In the genomic region with DNA sequence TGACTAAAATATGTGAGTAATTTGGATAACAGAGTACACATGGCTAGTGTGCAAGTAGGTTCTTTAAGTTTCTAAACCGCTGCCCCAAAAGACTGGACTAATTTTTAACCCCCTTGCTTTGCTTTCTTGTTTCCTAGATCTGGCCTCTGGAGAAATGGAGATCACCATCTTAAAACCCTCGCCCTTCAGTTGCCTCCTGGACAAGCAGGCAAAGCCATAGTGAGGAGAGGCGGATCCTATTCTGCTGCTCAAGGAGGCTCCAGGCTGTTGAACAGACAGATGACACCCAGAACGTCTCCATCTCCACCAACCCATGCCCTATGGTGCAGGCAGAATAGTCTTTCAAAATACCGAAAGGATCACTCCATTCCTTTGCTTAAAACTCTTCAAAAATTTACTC, we compare ENCODE assay signal across 26 cellular contexts. TPM values are rescaled to one million over a fixed set of nuclear protein-coding genes. Genes with fewer than 3 reads are reported as not detected.
"Had no signal": no experiment of that assay in that cellular context is flagged by ENCODE, and none has a peak within 500 bp of the region (broad histone marks: within the 10 kb centered on the region; RNA-seq: fewer than 3 reads in every experiment).

No MANE protein-coding gene starts in this region.

- DNase-seq: activated CD4-positive, alpha-beta T cell treated with anti-CD3 and anti-CD28 coated beads for 1 hour; activated CD8-positive, alpha-beta memory T cell treated with anti-CD3 and anti-CD28 coated beads, Interleukin-2, amount 10 ng/mL, durations not matched to agents 7 days and 5 days; activated CD8-positive, alpha-beta T cell treated with anti-CD3 and anti-CD28 coated beads, Interleukin-2, amount 10 ng/mL, durations not matched to agents 7 days and 5 days; activated naive CD4-positive, alpha-beta T cell; activated T-cell treated with anti-CD3 and anti-CD28 coated beads, Interleukin-2, amount 50 U/mL, for 48 hours; anterior cingulate cortex; body of pancreas; dermis blood vessel endothelial cell; effector CD4-positive, alpha-beta T cell; left cardiac atrium; left ventricle myocardium superior; naive B cell; occipital lobe; spleen; stimulated activated naive CD4-positive, alpha-beta T cell treated with Interleukin-2 at 50 U/mL for 16 hours; T-helper 2 cell; testis; transverse colon; uterus had no signal

- FAIRE-seq: colon, frontal cortex had no signal

- H2AFZ ChIP-seq: parathyroid adenoma had no signal

- H3K9me3 ChIP-seq: body of pancreas, right atrium auricular region, spleen, testis, transverse colon, uterus had no signal

- ATAC-seq: activated CD8-positive, alpha-beta memory T cell treated with anti-CD3 and anti-CD28 coated beads, Interleukin-2, amount 10 ng/mL, durations not matched to agents 7 days and 5 days; activated CD8-positive, alpha-beta T cell treated with anti-CD3 and anti-CD28 coated beads, Interleukin-2, amount 10 ng/mL, durations not matched to agents 7 days and 5 days; activated naive CD4-positive, alpha-beta T cell treated with anti-CD3 and anti-CD28 coated beads, Interleukin-2, amount 50 U/mL, for 72 hours; body of pancreas; left cardiac atrium; left ventricle myocardium superior had no signal

- H3K36me3 Mint-ChIP-seq: activated CD8-positive, alpha-beta memory T cell treated with anti-CD3 and anti-CD28 coated beads, Interleukin-2, amount 10 ng/mL, durations not matched to agents 7 days and 5 days; activated naive CD4-positive, alpha-beta T cell treated with anti-CD3 and anti-CD28 coated beads, Interleukin-2, amount 50 U/mL, for 72 hours; naive B cell had no signal

- H3K36me3 ChIP-seq: right atrium auricular region, spleen, transverse colon, uterus had no signal

- H3K4me3 ChIP-seq: body of pancreas, right atrium auricular region, spleen, transverse colon, uterus had no signal

- H3K27ac ChIP-seq: parathyroid adenoma, right atrium auricular region, testis, transverse colon, uterus had no signal

- H3K27ac Mint-ChIP-seq: activated CD8-positive, alpha-beta memory T cell treated with anti-CD3 and anti-CD28 coated beads, Interleukin-2, amount 10 ng/mL, durations not matched to agents 7 days and 5 days; activated CD8-positive, alpha-beta T cell treated with anti-CD3 and anti-CD28 coated beads, Interleukin-2, amount 10 ng/mL, durations not matched to agents 7 days and 5 days; activated naive CD4-positive, alpha-beta T cell treated with anti-CD3 and anti-CD28 coated beads, Interleukin-2, amount 50 U/mL, for 72 hours; activated T-helper 2 cell treated with anti-CD3 and anti-CD28 coated beads, Interferon-gamma antibody, Interleukin-2, Interleukin-4, amounts not matched to agents 10 μg/mL and 5 μg/mL and 100 μg/mL, durations not matched to agents 14 hours and 24 hours and 36 hours; naive B cell had no signal

- H3K27me3 ChIP-seq: body of pancreas, right atrium auricular region, spleen, testis, transverse colon, uterus had no signal

- H3K27me3 Mint-ChIP-seq: activated CD8-positive, alpha-beta memory T cell treated with anti-CD3 and anti-CD28 coated beads, Interleukin-2, amount 10 ng/mL, durations not matched to agents 7 days and 5 days; naive B cell had no signal

- H3K4me1 ChIP-seq: parathyroid adenoma, right atrium auricular region, spleen, testis, uterus had no signal

- H3K9me3 Mint-ChIP-seq: activated naive CD4-positive, alpha-beta T cell treated with anti-CD3 and anti-CD28 coated beads, Interleukin-2, amount 50 U/mL, for 72 hours; activated T-helper 2 cell treated with anti-CD3 and anti-CD28 coated beads, Interferon-gamma antibody, Interleukin-2, Interleukin-4, amounts not matched to agents 10 μg/mL and 5 μg/mL and 100 μg/mL, durations not matched to agents 14 hours and 24 hours and 36 hours; naive B cell had no signal

- H3K79me2 ChIP-seq: parathyroid adenoma had no signal

- H3K4me1 Mint-ChIP-seq: activated CD8-positive, alpha-beta memory T cell treated with anti-CD3 and anti-CD28 coated beads, Interleukin-2, amount 10 ng/mL, durations not matched to agents 7 days and 5 days; naive B cell had no signal

- H3K9ac ChIP-seq: parathyroid adenoma had no signal

- H3K4me3 Mint-ChIP-seq: activated CD8-positive, alpha-beta memory T cell treated with anti-CD3 and anti-CD28 coated beads, Interleukin-2, amount 10 ng/mL, durations not matched to agents 7 days and 5 days; activated CD8-positive, alpha-beta T cell treated with anti-CD3 and anti-CD28 coated beads, Interleukin-2, amount 10 ng/mL, durations not matched to agents 7 days and 5 days; naive B cell had no signal

RNA-seq across cellular contexts. Expression of gene ALDH1A1, which starts 28.6 kb away (rescaled TPM):
- total RNA-seq: activated CD8-positive, alpha-beta memory T cell treated with anti-CD3 and anti-CD28 coated beads, Interleukin-2, amount 10 ng/mL, durations not matched to agents 7 days and 5 days; activated CD8-positive, alpha-beta T cell treated with anti-CD3 and anti-CD28 coated beads, Interleukin-2, amount 10 ng/mL, durations not matched to agents 7 days and 5 days; activated T-helper 2 cell treated with anti-CD3 and anti-CD28 coated beads, Interferon-gamma antibody, Interleukin-2, Interleukin-4, amounts not matched to agents 10 μg/mL and 5 μg/mL and 100 μg/mL, durations not matched to agents 14 hours and 24 hours and 36 hours had no signal
- polyA plus RNA-seq: neural cell had no signal
